8 cellular contexts compared by ENCODE assay signal in the genomic region with DNA sequence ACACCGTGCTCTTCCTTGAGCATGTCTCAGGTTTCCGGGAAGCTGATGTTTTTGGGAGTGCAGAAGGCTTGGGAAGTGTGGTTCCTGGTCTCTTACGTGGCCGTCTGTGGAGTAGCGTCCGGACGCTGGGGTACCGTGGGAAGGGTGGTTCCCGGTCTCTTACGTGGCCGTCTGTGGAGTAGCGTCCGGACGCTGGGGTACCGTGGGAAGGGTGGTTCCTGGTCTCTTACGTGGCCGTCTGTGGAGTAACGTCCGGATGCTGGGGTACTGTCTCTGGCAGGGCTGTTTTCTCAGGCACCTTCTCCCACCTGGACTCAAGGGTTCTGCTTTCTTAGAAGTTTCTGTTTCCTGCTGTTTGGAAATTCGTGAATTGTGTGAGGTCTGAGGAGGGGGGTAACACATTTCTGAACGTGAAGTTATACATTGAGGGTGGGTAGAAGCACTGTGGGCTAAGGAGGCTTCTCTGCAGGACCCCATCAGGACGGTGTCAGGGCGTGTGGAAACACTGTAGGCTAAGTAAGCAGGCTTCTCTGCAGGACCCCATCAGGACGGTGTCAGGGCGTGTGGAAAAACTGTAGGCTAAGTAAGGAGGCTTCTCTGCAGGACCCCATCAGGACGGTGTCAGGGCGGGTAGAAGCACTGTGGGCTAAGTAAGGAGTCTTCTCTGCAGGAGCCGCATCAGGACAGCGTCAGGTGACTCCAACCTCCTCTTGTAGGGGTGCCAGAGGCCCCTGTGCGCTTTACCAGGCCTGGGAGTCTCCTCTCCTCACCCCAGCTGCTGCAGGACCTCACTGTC. TPM values are rescaled to one million over a fixed set of nuclear protein-coding genes. Genes with fewer than 3 reads are reported as not detected.
DNase-seq lines count a peak whose midpoint lies in the region; ATAC-seq, FAIRE-seq and TF ChIP-seq lines count a peak whose summit lies in the region.

No MANE protein-coding gene starts in this region.

- no peak overlapping the region for H3K4me2 ChIP-seq in smooth muscle cell

- H3K9me3 Mint-ChIP-seq in activated T-cell treated with anti-CD3 and anti-CD28 coated beads, Interleukin-2, amount 50 U/mL, for 72 hours = no peaks in the 10 kb centered on the region

- H3K9me3 ChIP-seq in smooth muscle cell (replicated peaks; ENCODE audit: low read depth) = no peaks in the 10 kb centered on the region

- peak overlapping the region; percentile 86 to 89 for H3K4me3 Mint-ChIP-seq in activated T-cell treated with anti-CD3 and anti-CD28 coated beads, Interleukin-2, amount 50 U/mL, for 72 hours

- H3K4me3 ChIP-seq in smooth muscle cell = no peak overlapping the region

- no peaks in the 10 kb centered on the region for H3K27me3 ChIP-seq in smooth muscle cell (ENCODE audit: low read depth)

- no peak for TF ChIP-seq POLR2A in GM12892 (IDR thresholded peaks at IDR 0.05; ENCODE audit: low read depth, low read length)

- no peak for DNase-seq in GM12892 (ENCODE audit: insufficient read length)
- DNase-seq in activated T-cell treated with anti-CD3 and anti-CD28 coated beads, Interleukin-2, amount 50 U/mL, for 72 hours = no peak
- DNase-seq in islet precursor cell = peak; percentile 43
- no peak for DNase-seq in smooth muscle cell (lab: John Stamatoyannopoulos, UW; ENCODE audit: unreplicated experiment)
- no peak for DNase-seq in stimulated activated CD4-positive, alpha-beta T cell treated with anti-CD3 and anti-CD28 coated beads, Interleukin-4, amount 100 ng/mL, for 24 hours
- no peak for DNase-seq in UCSD-AML1 (lab: John Stamatoyannopoulos, UW; ENCODE audit: unreplicated experiment)

- peak; percentile 93 for FAIRE-seq in GM12892 (lab: Jason Lieb, UNC)

- WGBS in smooth muscle cell (ENCODE audit: low lambda C conversion rate) = 95% methylated on average over 28 of the region's 30 CpGs

- peaks cover 0 to 2% of the 10 kb centered on the region in 2 donors for H3K36me3 Mint-ChIP-seq in activated T-cell treated with anti-CD3 and anti-CD28 coated beads, Interleukin-2, amount 50 U/mL, for 72 hours (ENCODE audit: insufficient read depth in 2 of 2)

- H3K79me2 ChIP-seq in smooth muscle cell (ENCODE audit: low read depth) = peaks cover 4% of the 10 kb centered on the region

- H3K9ac ChIP-seq in smooth muscle cell (ENCODE audit: low read depth) = no peak overlapping the region

- H3K27ac Mint-ChIP-seq in activated T-cell treated with anti-CD3 and anti-CD28 coated beads, Interleukin-2, amount 50 U/mL, for 72 hours = peak overlapping the region; percentile 94

- H3K27me3 Mint-ChIP-seq in activated T-cell treated with anti-CD3 and anti-CD28 coated beads, Interleukin-2, amount 50 U/mL, for 72 hours (ENCODE audit: low read depth) = no peaks in the 10 kb centered on the region

- no peak for ATAC-seq in activated T-cell treated with anti-CD3 and anti-CD28 coated beads, Interleukin-2, amount 50 U/mL, for 72 hours (replicated peaks in 1 of 2)
- no peak for ATAC-seq in GM19351 (IDR thresholded peaks at IDR 0.05; ENCODE audit: unreplicated experiment)
- no peak for ATAC-seq in HG03342 (IDR thresholded peaks at IDR 0.05; ENCODE audit: unreplicated experiment)

- H2AFZ ChIP-seq in smooth muscle cell (ENCODE audit: low read depth) = no peak overlapping the region

- no peak for TF ChIP-seq CTCF in smooth muscle cell (IDR thresholded peaks at IDR 0.05; ENCODE audit: borderline replicate concordance, insufficient read depth, poor library complexity, severe bottlenecking)

- H4K20me1 ChIP-seq in smooth muscle cell (ENCODE audit: low read depth) = no peaks in the 10 kb centered on the region

- peaks cover 7% of the 10 kb centered on the region for H3K4me1 ChIP-seq in smooth muscle cell (ENCODE audit: low read depth)

- peaks cover 13% of the 10 kb centered on the region for H3F3A ChIP-seq in smooth muscle cell (ENCODE audit: low read depth)

- H3K36me3 ChIP-seq in smooth muscle cell (ENCODE audit: low read depth) = no peaks in the 10 kb centered on the region

- peaks cover 70% of the 10 kb centered on the region for H3K4me1 Mint-ChIP-seq in activated T-cell treated with anti-CD3 and anti-CD28 coated beads, Interleukin-2, amount 50 U/mL, for 72 hours (ENCODE audit: low read depth)

- H3K27ac ChIP-seq in smooth muscle cell (ENCODE audit: low read depth) = peak overlapping the region; percentile 49

RNA-seq across cellular contexts. Expression of a gene that starts 5.3 kb away (rescaled TPM):
- 1.7 TPM for polyA plus RNA-seq in GM12892 (2012; ENCODE audit: missing spikeins)
- total RNA-seq in activated T-cell treated with anti-CD3 and anti-CD28 coated beads, Interleukin-2, amount 50 U/mL, for 72 hours = 10 to 100 TPM; 24.4 to 75.8 TPM
- total RNA-seq in smooth muscle cell = 392 and 393 TPM in 2 replicates
- polyA plus RNA-seq in smooth muscle cell = 3,295 and 4,132 TPM in 2 replicates

RNA-seq across cellular contexts. Expression of a gene that starts 12.2 kb away (rescaled TPM):
- 237 TPM for polyA plus RNA-seq in GM12892 (2012; ENCODE audit: missing spikeins)
- total RNA-seq in activated T-cell treated with anti-CD3 and anti-CD28 coated beads, Interleukin-2, amount 50 U/mL, for 72 hours = 100 to 1,000 TPM; 306 to 384 TPM
- total RNA-seq in smooth muscle cell = 355 TPM in 2 replicates
- 599 and 726 TPM in 2 replicates for polyA plus RNA-seq in smooth muscle cell

RNA-seq across cellular contexts. Expression of a gene that starts 18.4 kb away (rescaled TPM):
- 157 TPM for polyA plus RNA-seq in GM12892 (2012; ENCODE audit: missing spikeins)
- total RNA-seq in activated T-cell treated with anti-CD3 and anti-CD28 coated beads, Interleukin-2, amount 50 U/mL, for 72 hours = 100 to 1,000 TPM; 542 to 639 TPM
- 210 and 211 TPM in 2 replicates for total RNA-seq in smooth muscle cell
- polyA plus RNA-seq in smooth muscle cell = 1,227 and 1,486 TPM in 2 replicates

RNA-seq across cellular contexts. Expression of a gene that starts 26.7 kb away (rescaled TPM):
- polyA plus RNA-seq in GM12892 (2012; ENCODE audit: missing spikeins) = not detected
- not detected for total RNA-seq in activated T-cell treated with anti-CD3 and anti-CD28 coated beads, Interleukin-2, amount 50 U/mL, for 72 hours
- total RNA-seq in smooth muscle cell = not detected in 2 replicates
- not detected in 2 replicates for polyA plus RNA-seq in smooth muscle cell

RNA-seq across cellular contexts. Expression of a gene that starts 37.1 kb away (rescaled TPM):
- polyA plus RNA-seq in GM12892 (2012; ENCODE audit: missing spikeins) = 13.7 TPM
- total RNA-seq in activated T-cell treated with anti-CD3 and anti-CD28 coated beads, Interleukin-2, amount 50 U/mL, for 72 hours = 100 to 1,000 TPM; 161 to 273 TPM
- 8.6 and 18.2 TPM in 2 replicates for total RNA-seq in smooth muscle cell
- polyA plus RNA-seq in smooth muscle cell = 16.6 and 24.3 TPM in 2 replicates
